ENCODE assay signal across 8 cellular contexts in the genomic region with DNA sequence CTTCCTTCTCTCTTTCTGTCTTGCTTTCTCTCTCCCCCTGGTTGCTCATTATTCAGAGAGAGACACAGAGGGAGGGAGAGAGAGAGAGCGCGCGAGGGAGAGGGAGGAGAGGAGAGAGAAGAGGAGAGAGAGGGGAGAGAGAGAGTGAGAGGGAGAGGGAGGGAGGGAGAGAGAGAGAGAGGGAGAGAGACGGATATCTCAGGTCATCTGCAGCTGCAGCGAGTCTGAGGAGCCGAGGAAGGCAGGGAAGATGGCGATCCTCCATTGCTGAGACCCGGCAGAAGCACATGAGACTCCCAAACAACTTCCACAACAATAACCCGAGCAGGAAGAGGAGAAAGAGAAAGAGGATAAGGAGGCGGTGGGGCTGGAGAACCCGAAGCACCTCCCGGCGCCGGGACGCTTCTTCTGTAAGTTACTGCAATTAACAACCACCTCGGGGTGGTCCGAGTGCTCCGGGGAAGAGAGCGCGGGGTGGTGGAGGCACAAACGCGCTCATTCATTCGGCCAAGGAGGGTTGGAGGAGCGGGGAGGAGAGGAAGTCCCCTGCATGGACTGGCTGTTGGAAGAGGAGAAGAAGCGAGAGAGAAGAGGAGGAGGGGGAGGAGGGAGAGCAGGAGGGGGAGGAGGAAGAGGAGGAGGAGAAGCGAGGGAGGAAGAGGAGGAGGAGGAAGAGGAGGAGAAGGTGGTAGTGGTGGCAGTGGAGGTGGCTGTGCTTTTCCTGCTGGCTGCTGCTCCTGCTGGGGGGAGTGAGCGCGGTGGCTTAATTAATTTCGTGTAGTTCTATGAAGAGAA. TPM values are rescaled to one million over a fixed set of nuclear protein-coding genes. Genes with fewer than 3 reads are reported as not detected.
DNase-seq lines count a peak whose midpoint lies in the region; ATAC-seq and TF ChIP-seq lines count a peak whose summit lies in the region.

A gene with protein sequence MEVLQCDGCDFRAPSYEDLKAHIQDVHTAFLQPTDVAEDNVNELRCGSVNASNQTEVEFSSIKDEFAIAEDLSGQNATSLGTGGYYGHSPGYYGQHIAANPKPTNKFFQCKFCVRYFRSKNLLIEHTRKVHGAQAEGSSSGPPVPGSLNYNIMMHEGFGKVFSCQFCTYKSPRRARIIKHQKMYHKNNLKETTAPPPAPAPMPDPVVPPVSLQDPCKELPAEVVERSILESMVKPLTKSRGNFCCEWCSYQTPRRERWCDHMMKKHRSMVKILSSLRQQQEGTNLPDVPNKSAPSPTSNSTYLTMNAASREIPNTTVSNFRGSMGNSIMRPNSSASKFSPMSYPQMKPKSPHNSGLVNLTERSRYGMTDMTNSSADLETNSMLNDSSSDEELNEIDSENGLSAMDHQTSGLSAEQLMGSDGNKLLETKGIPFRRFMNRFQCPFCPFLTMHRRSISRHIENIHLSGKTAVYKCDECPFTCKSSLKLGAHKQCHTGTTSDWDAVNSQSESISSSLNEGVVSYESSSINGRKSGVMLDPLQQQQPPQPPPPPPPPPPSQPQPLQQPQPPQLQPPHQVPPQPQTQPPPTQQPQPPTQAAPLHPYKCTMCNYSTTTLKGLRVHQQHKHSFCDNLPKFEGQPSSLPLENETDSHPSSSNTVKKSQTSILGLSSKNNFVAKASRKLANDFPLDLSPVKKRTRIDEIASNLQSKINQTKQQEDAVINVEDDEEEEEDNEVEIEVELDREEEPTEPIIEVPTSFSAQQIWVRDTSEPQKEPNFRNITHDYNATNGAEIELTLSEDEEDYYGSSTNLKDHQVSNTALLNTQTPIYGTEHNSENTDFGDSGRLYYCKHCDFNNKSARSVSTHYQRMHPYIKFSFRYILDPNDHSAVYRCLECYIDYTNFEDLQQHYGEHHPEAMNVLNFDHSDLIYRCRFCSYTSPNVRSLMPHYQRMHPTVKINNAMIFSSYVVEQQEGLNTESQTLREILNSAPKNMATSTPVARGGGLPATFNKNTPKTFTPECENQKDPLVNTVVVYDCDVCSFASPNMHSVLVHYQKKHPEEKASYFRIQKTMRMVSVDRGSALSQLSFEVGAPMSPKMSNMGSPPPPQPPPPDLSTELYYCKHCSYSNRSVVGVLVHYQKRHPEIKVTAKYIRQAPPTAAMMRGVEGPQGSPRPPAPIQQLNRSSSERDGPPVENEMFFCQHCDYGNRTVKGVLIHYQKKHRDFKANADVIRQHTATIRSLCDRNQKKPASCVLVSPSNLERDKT (N-terminal part only) (plus strand): TSS at position 221 of the 795 bp plus-strand sequence. CDS start 60,218 bp downstream, outside the sequence.

- no peaks in the 10 kb centered on the region for H3K9me2 ChIP-seq in PC-3 (replicated peaks; ENCODE audit: low read length)

- peak within 1 kb of the TSS; percentile 88 for H3K9ac ChIP-seq in PC-3 (ENCODE audit: low read length)

- POLR2A ChIA-PET in AG04449 (lab: Yijun Ruan, JAX) (interaction anchor here (2.1 kb wide), 1 partner anchor 16 kb away, joined by 7 read pairs; no protein-coding TSS in a partner anchor), PC-3 (lab: Charles Lee; ENCODE audit: unreplicated experiment) (no interaction called here)

- H3K4me3 ChIP-seq in AG04449 (ENCODE audit: low read depth, low read length) = peak within 1 kb of the TSS; percentile 82
- peak within 1 kb of the TSS; percentile 98 for H3K4me3 ChIP-seq in PC-3 (ENCODE audit: low read length)
- H3K4me3 ChIP-seq in choroid plexus epithelial cell (ENCODE audit: low read depth, low read length) = peak within 1 kb of the TSS; percentile 74

- peaks cover 36% of the 10 kb centered on the region for H3K4me1 Mint-ChIP-seq in stimulated activated memory B cell treated with anti-CD40 and anti-IgM and Interleukin-4, amounts not matched to agents 10 μg/mL and 1 μg/mL and 100 μg/mL, for 72 hours

- H2AFZ ChIP-seq in PC-3 (ENCODE audit: low read length) = peak within 1 kb of the TSS; percentile 96

- no peaks in the 10 kb centered on the region for H3K27me3 ChIP-seq in PC-3 (ENCODE audit: low read length)

- peak within 1 kb of the TSS; percentile 67 for H3K4me3 Mint-ChIP-seq in stimulated activated memory B cell treated with anti-CD40 and anti-IgM and Interleukin-4, amounts not matched to agents 10 μg/mL and 1 μg/mL and 100 μg/mL, for 72 hours

- H3K4me2 ChIP-seq in PC-3 (ENCODE audit: low read length) = peak within 1 kb of the TSS; percentile 82

- DNase-seq in AG04449 (ENCODE audit: low read depth, low spot score) (no peak), PC-3 (peak; percentile 28), choroid plexus epithelial cell (ENCODE audit: low read depth) (peak; percentile 84), kidney tubule cell (ENCODE audit: low spot score) (peak; percentile 87)
- DNase-seq in NK-92 treated with Interleukin-12 subunit alpha and Interleukin-12 subunit beta, amount 100 ng/mL, for 24 hours (lab: John Stamatoyannopoulos, UW) = no peak

- peaks cover 4% of the 10 kb centered on the region for H3K9me3 Mint-ChIP-seq in stimulated activated memory B cell treated with anti-CD40 and anti-IgM and Interleukin-4, amounts not matched to agents 10 μg/mL and 1 μg/mL and 100 μg/mL, for 72 hours

- H3K36me3 ChIP-seq in PC-3 (ENCODE audit: low read depth, low read length) = no peaks in the 10 kb centered on the region

- H4K20me1 ChIP-seq in PC-3 (ENCODE audit: low read length) = no peaks in the 10 kb centered on the region

- no peaks in the 10 kb centered on the region for H3F3A ChIP-seq in PC-3 (ENCODE audit: low read length, unreplicated experiment)

- H3K27ac Mint-ChIP-seq in stimulated activated memory B cell treated with anti-CD40 and anti-IgM and Interleukin-4, amounts not matched to agents 10 μg/mL and 1 μg/mL and 100 μg/mL, for 72 hours = no peak within 1 kb of the TSS

- H3K9me3 ChIP-seq in PC-3 (ENCODE audit: low read length) = no peaks in the 10 kb centered on the region

- no TSS peak for BruUV-seq in PC-3 (replicated peaks; lab: Mats Ljungman, UMichigan)

- H3K4me1 ChIP-seq in PC-3 (ENCODE audit: insufficient read depth, low read length) = peaks cover 49% of the 10 kb centered on the region

- CTCF ChIA-PET in AG04449 (lab: Yijun Ruan, JAX) (interaction anchor here (0.8 to 2.2 kb wide), 5 partner anchors 17 to 1021 kb away, joined by 3 to 11 read pairs (median 4); no protein-coding TSS in a partner anchor), PC-3 (lab: Charles Lee) (interaction anchor here (0.6 kb wide), 1 partner anchor 32 kb away, joined by 5 read pairs; no protein-coding TSS in a partner anchor)

- H3K36me3 Mint-ChIP-seq in stimulated activated memory B cell treated with anti-CD40 and anti-IgM and Interleukin-4, amounts not matched to agents 10 μg/mL and 1 μg/mL and 100 μg/mL, for 72 hours = peaks cover 7% of the 10 kb centered on the region

- H3K79me2 ChIP-seq in PC-3 (ENCODE audit: low read length) = peaks cover 84% of the 10 kb centered on the region

- TF ChIP-seq CTCF in AG04449 (IDR thresholded peaks at IDR 0.05; ENCODE audit: insufficient read depth, low read length, missing control alignments) (no peak), PC-3 (conservative IDR thresholded peaks at IDR 0.05; ENCODE audit: low read depth, low read length) (0 out of 2 replicates have a peak, but pooled peaks have one; percentile 1), choroid plexus epithelial cell (conservative IDR thresholded peaks at IDR 0.05; ENCODE audit: low read depth, low read length) (no peak)

- intact Hi-C loops in PC-3 (cut with micrococcal nuclease) = loop anchor here (1.0 to 10.0 kb wide), 9 partner anchors 30 to 1021 kb away; no protein-coding TSS in a partner anchor

- ATAC-seq in GM19035 (IDR thresholded peaks at IDR 0.05; ENCODE audit: unreplicated experiment) (peak; percentile 42), PC-3 (peak; percentile 19), GM21723 (IDR thresholded peaks at IDR 0.05; ENCODE audit: unreplicated experiment) (no peak)
- no peak for ATAC-seq in stimulated activated memory B cell treated with anti-CD40 and anti-IgM and Interleukin-4, amounts not matched to agents 10 μg/mL and 1 μg/mL and 100 μg/mL, for 72 hours

- peak within 1 kb of the TSS; percentile 67 for H3K27ac ChIP-seq in PC-3 (ENCODE audit: low read length)

- peaks cover 76% of the 10 kb centered on the region for H3K27me3 Mint-ChIP-seq in stimulated activated memory B cell treated with anti-CD40 and anti-IgM and Interleukin-4, amounts not matched to agents 10 μg/mL and 1 μg/mL and 100 μg/mL, for 72 hours

RNA-seq across cellular contexts. Expression of the gene that starts here (rescaled TPM):
- total RNA-seq in PC-3 (2014; rRNA removed) = 21.2 and 23.4 TPM in 2 replicates

Comparison
In these comparisons a context has a peak if more than half of its experiments do, and no peak if none do; other contexts are left out.
1. DNase-seq: peak in PC-3 (single experiment), choroid plexus epithelial cell (single experiment) and kidney tubule cell (single experiment); none in AG04449 (single experiment) and NK-92 treated with Interleukin-12 subunit alpha and Interleukin-12 subunit beta, amount 100 ng/mL, for 24 hours (single experiment).
2. ATAC-seq: peak in GM19035 (single experiment) and PC-3 (single experiment); none in stimulated activated memory B cell treated with anti-CD40 and anti-IgM and Interleukin-4, amounts not matched to agents 10 μg/mL and 1 μg/mL and 100 μg/mL, for 72 hours (single experiment) and GM21723 (single experiment).
3. Peak in every context shown above with its lines, with median percentiles within 50 percentile points of each other: H3K4me3 ChIP-seq.